19 cellular contexts compared by ENCODE assay signal in genomic region chr6:14797875-14798593, GRCh38.
DNase-seq lines count a peak whose midpoint lies in the region; ATAC-seq, FAIRE-seq and TF ChIP-seq lines count a peak whose summit lies in the region.
"Had no signal": no experiment of that assay in that cellular context is flagged by ENCODE, and none has a peak within 500 bp of the region (broad histone marks: within the 10 kb centered on the region; RNA-seq: fewer than 3 reads in every experiment).

No MANE protein-coding gene starts in this region.

- DNase-seq in A549 (ENCODE audit: low read depth in 1 of 2, low spot score in 1 of 2) (no peak), DND-41 (no peak), OCI-M1 (lab: John Stamatoyannopoulos, UW) (peak; percentile 58), fibroblast of the aortic adventitia (ENCODE audit: low read depth) (peak; percentile 45), NCI-H345 (lab: John Stamatoyannopoulos, UW) (no peak), SK-N-DZ (ENCODE audit: low spot score) (no peak)
- DNase-seq in stimulated activated CD4-positive, alpha-beta T cell treated with anti-CD3 and anti-CD28 coated beads, Interleukin-4, amount 100 ng/mL, for 4 hours, result no peak
- DNase-seq: CD8-positive, alpha-beta T cell; effector CD4-positive, alpha-beta T cell; kidney; Peyer's patch; T-helper 2 cell; thyroid gland had no signal

- H3K4me2 ChIP-seq in A549 (no peak overlapping the region), DND-41 (ENCODE audit: insufficient read depth, low read length) (no peak overlapping the region)

- H3K9me3 ChIP-seq in A549 (0 out of 3 replicates have a peak, but pooled peaks cover 2% of the 10 kb centered on the region), DND-41 (ENCODE audit: insufficient read depth, low read length, severe bottlenecking) (no peaks in the 10 kb centered on the region)
- H3K9me3 ChIP-seq: gastroesophageal sphincter, Peyer's patch, SJSA1, thyroid gland had no signal

- no peak overlapping the region for H3K9ac ChIP-seq in DND-41 (ENCODE audit: low read depth, low read length)

- no peaks in the 10 kb centered on the region for H3K27me3 ChIP-seq in DND-41 (ENCODE audit: insufficient read depth, low read length, poor library complexity)
- H3K27me3 ChIP-seq: gastroesophageal sphincter, Peyer's patch, SJSA1, thyroid gland had no signal

- H3K4me1 ChIP-seq in A549, result no peaks in the 10 kb centered on the region; the same call in 2 of the 3 replicates
- H3K4me1 ChIP-seq in DND-41 (ENCODE audit: insufficient read depth, low read length), result peaks cover 24% of the 10 kb centered on the region
- H3K4me1 ChIP-seq: Peyer's patch, SJSA1, thyroid gland had no signal

- no peaks in the 10 kb centered on the region for H3K36me3 ChIP-seq in DND-41 (ENCODE audit: insufficient read depth, low read length)
- H3K36me3 ChIP-seq: gastroesophageal sphincter, Peyer's patch, SJSA1, thyroid gland had no signal

- POLR2A ChIA-PET in A549 (lab: Yijun Ruan, JAX), result interaction anchor here (0.7 kb wide), 1 partner anchor 63 kb away, joined by 3 read pairs; no protein-coding TSS in a partner anchor

- H4K20me1 ChIP-seq in DND-41 (ENCODE audit: insufficient read depth, low read length), result no peaks in the 10 kb centered on the region

- H3K27ac ChIP-seq in A549 (peak overlapping the region; percentile 15 to 50; a peak in 2 of 6 replicates), DND-41 (ENCODE audit: low read length) (peak overlapping the region; percentile 26; the same call in 1 of the 2 replicates)
- H3K27ac ChIP-seq: gastroesophageal sphincter, Peyer's patch, SJSA1, thyroid gland, VCaP had no signal

- no peak overlapping the region for H2AFZ ChIP-seq in DND-41 (ENCODE audit: low read depth, low read length)

- CTCF ChIA-PET in A549 (lab: Yijun Ruan, JAX), result interaction anchor here (0.6 kb wide), 1 partner anchor 49 kb away, joined by 3 read pairs; no protein-coding TSS in a partner anchor

- no peak for TF ChIP-seq EP300 in A549 (IDR thresholded peaks at IDR 0.05)

- no peak for TF ChIP-seq POLR2A in A549 (IDR thresholded peaks at IDR 0.05; ENCODE audit: low read length)

- ATAC-seq in A549, result no peak
- no peak for ATAC-seq in DND-41 (ENCODE audit: insufficient read depth, low read depth)
- ATAC-seq in HG03571 (IDR thresholded peaks at IDR 0.05; ENCODE audit: unreplicated experiment), result no peak
- ATAC-seq: CD8-positive, alpha-beta T cell; esophagus mucosa; HCT116 had no signal

- H3K79me2 ChIP-seq in DND-41 (ENCODE audit: insufficient read depth, low read length), result no peaks in the 10 kb centered on the region

- no peak overlapping the region for H3K4me3 ChIP-seq in A549
- no peak overlapping the region for H3K4me3 ChIP-seq in DND-41 (ENCODE audit: low read depth in 1 of 2, low read length in 2 of 2)
- H3K4me3 ChIP-seq in fibroblast of the aortic adventitia (ENCODE audit: low read depth, low read length), result no peak overlapping the region
- H3K4me3 ChIP-seq: gastroesophageal sphincter, Peyer's patch, SJSA1, thyroid gland had no signal

- TF ChIP-seq CTCF in A549 (IDR thresholded peaks at IDR 0.05) (no peak), DND-41 (IDR thresholded peaks at IDR 0.05; ENCODE audit: borderline replicate concordance, extremely low read depth, low read length, poor library complexity, severe bottlenecking) (no peak), fibroblast of the aortic adventitia (IDR thresholded peaks at IDR 0.05; ENCODE audit: insufficient read depth, low read length) (no peak)

- no peak for FAIRE-seq in A549 (lab: Jason Lieb, UNC)
- FAIRE-seq: kidney had no signal

- no peak for TF ChIP-seq RAD21 in A549 (conservative IDR thresholded peaks at IDR 0.05 in 1 of 2, IDR thresholded peaks at IDR 0.05 in 1 of 2)

TF ChIP-seq in A549, 52 proteins besides CTCF, POLR2A, EP300 and RAD21:
- TF ChIP-seq ZSCAN20 (CRISPR knock-in tag; IDR thresholded peaks at IDR 0.05), result no peak
- no peak for TF ChIP-seq HOXB13 (CRISPR knock-in tag; IDR thresholded peaks at IDR 0.05; ENCODE audit: low read depth)
- no peak for TF ChIP-seq KDM5A (IDR thresholded peaks at IDR 0.05)
- no peak for TF ChIP-seq MAZ (IDR thresholded peaks at IDR 0.05; ENCODE audit: borderline replicate concordance, low read depth, low read length)
- no peak for TF ChIP-seq HOXB5 (CRISPR knock-in tag; IDR thresholded peaks at IDR 0.05)
- TF ChIP-seq RFX5 (IDR thresholded peaks at IDR 0.05), result no peak
- TF ChIP-seq, protein P1, sequence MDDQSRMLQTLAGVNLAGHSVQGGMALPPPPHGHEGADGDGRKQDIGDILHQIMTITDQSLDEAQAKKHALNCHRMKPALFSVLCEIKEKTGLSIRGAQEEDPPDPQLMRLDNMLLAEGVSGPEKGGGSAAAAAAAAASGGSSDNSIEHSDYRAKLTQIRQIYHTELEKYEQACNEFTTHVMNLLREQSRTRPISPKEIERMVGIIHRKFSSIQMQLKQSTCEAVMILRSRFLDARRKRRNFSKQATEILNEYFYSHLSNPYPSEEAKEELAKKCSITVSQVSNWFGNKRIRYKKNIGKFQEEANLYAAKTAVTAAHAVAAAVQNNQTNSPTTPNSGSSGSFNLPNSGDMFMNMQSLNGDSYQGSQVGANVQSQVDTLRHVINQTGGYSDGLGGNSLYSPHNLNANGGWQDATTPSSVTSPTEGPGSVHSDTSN (IDR thresholded peaks at IDR 0.05), result no peak
- TF ChIP-seq ZNF302 (CRISPR knock-in tag; IDR thresholded peaks at IDR 0.05), result no peak
- no peak for TF ChIP-seq RARB (CRISPR knock-in tag; IDR thresholded peaks at IDR 0.05)
- no peak for TF ChIP-seq ATOH8 (CRISPR knock-in tag; IDR thresholded peaks at IDR 0.05; ENCODE audit: low read depth)
- TF ChIP-seq FOSB (CRISPR knock-in tag; IDR thresholded peaks at IDR 0.05), result no peak
- TF ChIP-seq ZFP36 (IDR thresholded peaks at IDR 0.05; ENCODE audit: borderline replicate concordance, partially characterized antibody), result no peak

Comparison
In these comparisons a context has a peak if more than half of its experiments do, and no peak if none do; other contexts are left out.
1. DNase-seq: peak in OCI-M1 (single experiment) and fibroblast of the aortic adventitia (single experiment); none in A549 (0 of 2), DND-41 (single experiment), NCI-H345 (single experiment), stimulated activated CD4-positive, alpha-beta T cell treated with anti-CD3 and anti-CD28 coated beads, Interleukin-4, amount 100 ng/mL, for 4 hours (0 of 2) and SK-N-DZ (single experiment).